In the genomic region with DNA sequence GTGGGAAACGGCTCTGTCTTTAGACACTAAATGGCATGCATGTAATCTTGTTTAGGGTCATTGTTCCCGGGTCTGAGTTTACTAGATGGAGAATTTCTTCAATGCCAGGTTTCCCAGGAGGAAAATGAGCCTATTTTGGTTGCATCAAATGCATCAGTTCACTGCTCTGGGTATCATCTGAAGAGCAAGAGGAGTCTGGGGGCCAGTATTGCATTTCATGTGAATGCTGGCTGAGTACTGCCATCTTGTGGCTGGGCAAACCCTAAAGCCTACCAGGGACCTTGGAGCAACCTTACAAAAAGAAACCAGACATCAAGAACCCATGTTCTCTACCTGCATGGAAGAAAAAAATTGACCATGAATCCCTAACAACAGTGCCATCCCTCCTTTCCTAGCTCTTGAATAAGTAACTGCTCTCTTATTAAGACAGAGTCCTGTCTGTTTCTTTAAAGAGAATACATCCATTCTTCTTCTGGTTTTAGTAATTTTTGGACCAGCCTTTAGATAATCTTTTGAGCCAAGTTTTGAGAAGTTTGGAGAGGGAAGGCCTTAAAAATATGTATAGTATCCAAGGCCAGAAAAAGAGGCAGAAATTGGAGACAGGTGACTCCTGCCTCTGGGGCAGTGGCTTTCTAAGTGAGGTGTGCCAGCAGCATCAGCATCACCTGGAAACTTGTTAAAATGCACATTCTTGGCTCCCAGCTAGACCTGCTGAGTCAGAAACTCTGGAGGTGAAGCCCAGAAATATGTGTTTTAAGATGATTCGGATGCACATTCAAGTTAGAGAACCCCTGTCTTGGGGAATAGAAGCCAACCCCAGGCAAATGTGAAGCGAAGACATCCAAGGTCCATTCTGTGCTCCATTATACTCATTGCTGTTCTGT, we compare ENCODE assay signal across 8 cellular contexts.
DNase-seq lines count a peak whose midpoint lies in the region; ATAC-seq and TF ChIP-seq lines count a peak whose summit lies in the region.

No MANE protein-coding gene starts in this region.

- DNase-seq in GDM1 (lab: John Stamatoyannopoulos, UW), result peak; percentile 42
- DNase-seq in LoVo (ENCODE audit: low spot score), result peak; percentile 53
- peak; percentile 22 for DNase-seq in SK-N-MC (ENCODE audit: low read depth, low spot score)
- DNase-seq in activated naive CD4-positive, alpha-beta T cell treated with anti-CD3 and anti-CD28 coated beads, Interleukin-2, amount 50 U/mL, for 72 hours (ENCODE audit: low spot score in 2 of 2), result peak; percentile 70 to 78
- no peak for DNase-seq in right atrium auricular region (ENCODE audit: low spot score)
- DNase-seq in stimulated activated CD4-positive, alpha-beta T cell treated with anti-CD3 and anti-CD28 coated beads, Interleukin-12 subunit alpha, Interleukin-12 subunit beta, amount 100 ng/mL, for 48 hours (ENCODE audit: low read depth in 2 of 3, low spot score in 1 of 3), result peak; percentile 56 to 72 (median 69)
- no peak for DNase-seq in foreskin melanocyte

- no peaks in the 10 kb centered on the region for H3K27me3 ChIP-seq in right atrium auricular region

- peak overlapping the region; percentile 18 to 100 for H3K27ac Mint-ChIP-seq in activated naive CD4-positive, alpha-beta T cell treated with anti-CD3 and anti-CD28 coated beads, Interleukin-2, amount 50 U/mL, for 72 hours

- TF ChIP-seq CTCF in right atrium auricular region (IDR thresholded peaks at IDR 0.05), result peak; percentile 44 to 73

- H3K4me3 ChIP-seq in SK-N-MC, result no peak overlapping the region
- no peak overlapping the region for H3K4me3 ChIP-seq in right atrium auricular region

- H3K9ac ChIP-seq in SK-N-MC (ENCODE audit: insufficient read length), result no peak overlapping the region

- peaks cover 0 to 5% of the 10 kb centered on the region in 2 donors for H3K9me3 Mint-ChIP-seq in activated naive CD4-positive, alpha-beta T cell treated with anti-CD3 and anti-CD28 coated beads, Interleukin-2, amount 50 U/mL, for 72 hours

- no peaks in the 10 kb centered on the region for H3K4me1 ChIP-seq in right atrium auricular region

- no peaks in the 10 kb centered on the region for H3K9me3 ChIP-seq in SK-N-MC (ENCODE audit: low read depth, low read length)
- H3K9me3 ChIP-seq in right atrium auricular region, result no peaks in the 10 kb centered on the region

- H3K36me3 ChIP-seq in SK-N-MC (ENCODE audit: insufficient read depth, low read length) (no peaks in the 10 kb centered on the region), right atrium auricular region (no peaks in the 10 kb centered on the region)

- peaks cover 4 to 6% of the 10 kb centered on the region in 2 donors for H3K36me3 Mint-ChIP-seq in activated naive CD4-positive, alpha-beta T cell treated with anti-CD3 and anti-CD28 coated beads, Interleukin-2, amount 50 U/mL, for 72 hours

- H3K27ac ChIP-seq in SK-N-MC (no peak overlapping the region), right atrium auricular region (no peak overlapping the region)

- no peak for ATAC-seq in activated naive CD4-positive, alpha-beta T cell treated with anti-CD3 and anti-CD28 coated beads, Interleukin-2, amount 50 U/mL, for 72 hours
- ATAC-seq in GM18870 (IDR thresholded peaks at IDR 0.05; ENCODE audit: unreplicated experiment), result no peak

Comparison
In these comparisons a context has a peak if more than half of its experiments do, and no peak if none do; other contexts are left out.
1. DNase-seq: peak in GDM1 (single experiment), LoVo (single experiment), SK-N-MC (single experiment), activated naive CD4-positive, alpha-beta T cell treated with anti-CD3 and anti-CD28 coated beads, Interleukin-2, amount 50 U/mL, for 72 hours (2 of 2) and stimulated activated CD4-positive, alpha-beta T cell treated with anti-CD3 and anti-CD28 coated beads, Interleukin-12 subunit alpha, Interleukin-12 subunit beta, amount 100 ng/mL, for 48 hours (3 of 3); none in right atrium auricular region (single experiment) and foreskin melanocyte (single experiment).